ENCODE assay signal across 8 cellular contexts in genomic region chr3:64023187-64023860, GRCh38. TPM values are rescaled to one million over a fixed set of nuclear protein-coding genes. Genes with fewer than 3 reads are reported as not detected.
DNase-seq lines count a peak whose midpoint lies in the region; ATAC-seq and TF ChIP-seq lines count a peak whose summit lies in the region.

PSMD6 (minus strand) TSS chr3:64023494; CDS start chr3:64023419, 75 bp downstream.

- H3K36me3 Mint-ChIP-seq in activated B cell treated with CpG ODN at 0.5 μM for 24 hours (ENCODE audit: low read depth) = peaks cover 31% of the 10 kb centered on the region

- CTCF ChIA-PET in activated B cell treated with CpG ODN at 0.5 μM for 24 hours (lab: Charles Lee) = interaction anchor here (0.8 to 2.0 kb wide), 8 partner anchors 12 to 673 kb away, joined by 3 to 16 read pairs (median 4); no protein-coding TSS in a partner anchor

- peak within 1 kb of the TSS; percentile 79 for H3K27ac ChIP-seq in caudate nucleus (ENCODE audit: low read depth, low read length)

- ATAC-seq in GM18858 (IDR thresholded peaks at IDR 0.05; ENCODE audit: unreplicated experiment) (peak; percentile 90), HG03095 (IDR thresholded peaks at IDR 0.05; ENCODE audit: unreplicated experiment) (peak; percentile 98), activated B cell treated with CpG ODN at 0.5 μM for 24 hours (ENCODE audit: low read depth) (peak; percentile 97)

- POLR2A ChIA-PET in activated B cell treated with CpG ODN at 0.5 μM for 24 hours (lab: Charles Lee) = interaction anchor here (0.6 to 1.7 kb wide), 5 partner anchors 15 to 160 kb away, joined by 3 to 5 read pairs (median 3); partner anchors contain the start of genes ATXN7 and THOC7

- peaks cover 6% of the 10 kb centered on the region for H3K27me3 Mint-ChIP-seq in activated B cell treated with CpG ODN at 0.5 μM for 24 hours

- in situ Hi-C loops in ACHN (cut with HindIII; ENCODE audit: low pct_ligation_motif_present, low pct_unique_long_range_greater_than_20kb, low sequenced_read_pairs) = no loop called here

- peak within 1 kb of the TSS; percentile 81 for H3K27ac Mint-ChIP-seq in activated B cell treated with CpG ODN at 0.5 μM for 24 hours

- TF ChIP-seq CTCF in activated B cell treated with CpG ODN at 0.5 μM for 24 hours (IDR thresholded peaks at IDR 0.05) = peak; percentile 97

- DNase-seq in ACHN = peak; percentile 79
- DNase-seq in NCI-H2227 (lab: John Stamatoyannopoulos, UW; ENCODE audit: unreplicated experiment) = peak; percentile 88
- peak; percentile 99 for DNase-seq in activated B cell treated with CpG ODN at 0.5 μM for 24 hours
- peak in 60 of 61 donors; percentile 11 to 92 (median 80) for DNase-seq in caudate nucleus (lab: John Stamatoyannopoulos, UW)
- peak; percentile 78 for DNase-seq in iris pigment epithelial cell (ENCODE audit: low read depth)
- peak; percentile 95 for DNase-seq in stimulated activated CD4-positive, alpha-beta T cell treated with anti-CD3 and anti-CD28 coated beads, Interleukin-12 subunit alpha, Interleukin-12 subunit beta, amount 100 ng/mL, for 4 hours

- peaks cover 27% of the 10 kb centered on the region for H3K4me1 Mint-ChIP-seq in activated B cell treated with CpG ODN at 0.5 μM for 24 hours

- peak within 1 kb of the TSS; percentile 88 for H3K4me3 Mint-ChIP-seq in activated B cell treated with CpG ODN at 0.5 μM for 24 hours

- no peaks in the 10 kb centered on the region for H3K9me3 Mint-ChIP-seq in activated B cell treated with CpG ODN at 0.5 μM for 24 hours

- intact Hi-C loops in activated B cell treated with CpG ODN at 0.5 μM for 24 hours (cut with micrococcal nuclease) = loop anchor here (1.0 to 2.0 kb wide), 3 partner anchors 111 to 461 kb away; partner anchors contain the start of genes ATXN7, SCAANT1 and THOC7

RNA-seq across cellular contexts. Expression of gene PSMD6, which starts in this region (rescaled TPM):
- total RNA-seq in activated B cell treated with CpG ODN at 0.5 μM for 24 hours = 88.9 and 91.4 TPM in 2 replicates

Comparison
In these comparisons a context has a peak if more than half of its experiments do, and no peak if none do; other contexts are left out.
1. Peak in every context shown above with its lines: DNase-seq, ATAC-seq and H3K27ac ChIP-seq.